1 cellular context compared by ENCODE assay signal in the genomic region with DNA sequence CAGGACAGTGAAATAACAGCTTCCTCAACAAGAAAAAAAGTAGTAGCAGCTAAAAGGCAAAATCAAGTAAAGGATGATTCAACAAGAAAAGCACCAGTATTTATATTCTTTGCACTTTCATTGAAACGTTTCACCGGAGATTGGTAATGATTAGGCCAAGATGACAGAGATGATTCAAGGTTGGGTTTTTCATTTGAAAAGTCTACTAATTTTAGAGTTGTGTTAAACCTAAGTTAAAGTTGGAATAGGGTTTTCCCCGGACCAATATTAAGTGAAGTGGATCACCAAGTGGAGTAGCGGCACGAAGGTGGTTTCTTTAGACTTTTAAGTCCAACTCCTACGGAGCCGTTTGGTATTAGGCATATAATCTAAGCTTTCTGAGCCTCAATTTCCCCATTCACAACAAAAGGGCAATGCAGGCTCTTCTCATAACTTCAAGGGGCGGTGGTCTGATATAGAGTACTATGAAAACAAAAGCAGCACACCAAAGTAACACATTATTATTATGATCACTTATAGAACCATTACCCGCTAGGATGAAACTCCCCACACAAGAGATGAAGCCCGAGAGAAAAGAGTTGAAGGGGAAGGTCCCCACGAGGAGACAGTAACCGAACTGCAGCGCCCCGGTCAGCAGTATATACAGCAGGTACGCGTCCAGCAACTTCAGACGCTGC.
TF ChIP-seq lines count a peak whose summit lies in the region.

No MANE protein-coding gene starts in this region.

TF ChIP-seq in K562, 482 proteins besides CTCF, POLR2A, EP300 and RAD21:
- TF ChIP-seq, protein P1, sequence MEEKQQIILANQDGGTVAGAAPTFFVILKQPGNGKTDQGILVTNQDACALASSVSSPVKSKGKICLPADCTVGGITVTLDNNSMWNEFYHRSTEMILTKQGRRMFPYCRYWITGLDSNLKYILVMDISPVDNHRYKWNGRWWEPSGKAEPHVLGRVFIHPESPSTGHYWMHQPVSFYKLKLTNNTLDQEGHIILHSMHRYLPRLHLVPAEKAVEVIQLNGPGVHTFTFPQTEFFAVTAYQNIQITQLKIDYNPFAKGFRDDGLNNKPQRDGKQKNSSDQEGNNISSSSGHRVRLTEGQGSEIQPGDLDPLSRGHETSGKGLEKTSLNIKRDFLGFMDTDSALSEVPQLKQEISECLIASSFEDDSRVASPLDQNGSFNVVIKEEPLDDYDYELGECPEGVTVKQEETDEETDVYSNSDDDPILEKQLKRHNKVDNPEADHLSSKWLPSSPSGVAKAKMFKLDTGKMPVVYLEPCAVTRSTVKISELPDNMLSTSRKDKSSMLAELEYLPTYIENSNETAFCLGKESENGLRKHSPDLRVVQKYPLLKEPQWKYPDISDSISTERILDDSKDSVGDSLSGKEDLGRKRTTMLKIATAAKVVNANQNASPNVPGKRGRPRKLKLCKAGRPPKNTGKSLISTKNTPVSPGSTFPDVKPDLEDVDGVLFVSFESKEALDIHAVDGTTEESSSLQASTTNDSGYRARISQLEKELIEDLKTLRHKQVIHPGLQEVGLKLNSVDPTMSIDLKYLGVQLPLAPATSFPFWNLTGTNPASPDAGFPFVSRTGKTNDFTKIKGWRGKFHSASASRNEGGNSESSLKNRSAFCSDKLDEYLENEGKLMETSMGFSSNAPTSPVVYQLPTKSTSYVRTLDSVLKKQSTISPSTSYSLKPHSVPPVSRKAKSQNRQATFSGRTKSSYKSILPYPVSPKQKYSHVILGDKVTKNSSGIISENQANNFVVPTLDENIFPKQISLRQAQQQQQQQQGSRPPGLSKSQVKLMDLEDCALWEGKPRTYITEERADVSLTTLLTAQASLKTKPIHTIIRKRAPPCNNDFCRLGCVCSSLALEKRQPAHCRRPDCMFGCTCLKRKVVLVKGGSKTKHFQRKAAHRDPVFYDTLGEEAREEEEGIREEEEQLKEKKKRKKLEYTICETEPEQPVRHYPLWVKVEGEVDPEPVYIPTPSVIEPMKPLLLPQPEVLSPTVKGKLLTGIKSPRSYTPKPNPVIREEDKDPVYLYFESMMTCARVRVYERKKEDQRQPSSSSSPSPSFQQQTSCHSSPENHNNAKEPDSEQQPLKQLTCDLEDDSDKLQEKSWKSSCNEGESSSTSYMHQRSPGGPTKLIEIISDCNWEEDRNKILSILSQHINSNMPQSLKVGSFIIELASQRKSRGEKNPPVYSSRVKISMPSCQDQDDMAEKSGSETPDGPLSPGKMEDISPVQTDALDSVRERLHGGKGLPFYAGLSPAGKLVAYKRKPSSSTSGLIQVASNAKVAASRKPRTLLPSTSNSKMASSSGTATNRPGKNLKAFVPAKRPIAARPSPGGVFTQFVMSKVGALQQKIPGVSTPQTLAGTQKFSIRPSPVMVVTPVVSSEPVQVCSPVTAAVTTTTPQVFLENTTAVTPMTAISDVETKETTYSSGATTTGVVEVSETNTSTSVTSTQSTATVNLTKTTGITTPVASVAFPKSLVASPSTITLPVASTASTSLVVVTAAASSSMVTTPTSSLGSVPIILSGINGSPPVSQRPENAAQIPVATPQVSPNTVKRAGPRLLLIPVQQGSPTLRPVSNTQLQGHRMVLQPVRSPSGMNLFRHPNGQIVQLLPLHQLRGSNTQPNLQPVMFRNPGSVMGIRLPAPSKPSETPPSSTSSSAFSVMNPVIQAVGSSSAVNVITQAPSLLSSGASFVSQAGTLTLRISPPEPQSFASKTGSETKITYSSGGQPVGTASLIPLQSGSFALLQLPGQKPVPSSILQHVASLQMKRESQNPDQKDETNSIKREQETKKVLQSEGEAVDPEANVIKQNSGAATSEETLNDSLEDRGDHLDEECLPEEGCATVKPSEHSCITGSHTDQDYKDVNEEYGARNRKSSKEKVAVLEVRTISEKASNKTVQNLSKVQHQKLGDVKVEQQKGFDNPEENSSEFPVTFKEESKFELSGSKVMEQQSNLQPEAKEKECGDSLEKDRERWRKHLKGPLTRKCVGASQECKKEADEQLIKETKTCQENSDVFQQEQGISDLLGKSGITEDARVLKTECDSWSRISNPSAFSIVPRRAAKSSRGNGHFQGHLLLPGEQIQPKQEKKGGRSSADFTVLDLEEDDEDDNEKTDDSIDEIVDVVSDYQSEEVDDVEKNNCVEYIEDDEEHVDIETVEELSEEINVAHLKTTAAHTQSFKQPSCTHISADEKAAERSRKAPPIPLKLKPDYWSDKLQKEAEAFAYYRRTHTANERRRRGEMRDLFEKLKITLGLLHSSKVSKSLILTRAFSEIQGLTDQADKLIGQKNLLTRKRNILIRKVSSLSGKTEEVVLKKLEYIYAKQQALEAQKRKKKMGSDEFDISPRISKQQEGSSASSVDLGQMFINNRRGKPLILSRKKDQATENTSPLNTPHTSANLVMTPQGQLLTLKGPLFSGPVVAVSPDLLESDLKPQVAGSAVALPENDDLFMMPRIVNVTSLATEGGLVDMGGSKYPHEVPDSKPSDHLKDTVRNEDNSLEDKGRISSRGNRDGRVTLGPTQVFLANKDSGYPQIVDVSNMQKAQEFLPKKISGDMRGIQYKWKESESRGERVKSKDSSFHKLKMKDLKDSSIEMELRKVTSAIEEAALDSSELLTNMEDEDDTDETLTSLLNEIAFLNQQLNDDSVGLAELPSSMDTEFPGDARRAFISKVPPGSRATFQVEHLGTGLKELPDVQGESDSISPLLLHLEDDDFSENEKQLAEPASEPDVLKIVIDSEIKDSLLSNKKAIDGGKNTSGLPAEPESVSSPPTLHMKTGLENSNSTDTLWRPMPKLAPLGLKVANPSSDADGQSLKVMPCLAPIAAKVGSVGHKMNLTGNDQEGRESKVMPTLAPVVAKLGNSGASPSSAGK (IDR thresholded peaks at IDR 0.05): no peak
- TF ChIP-seq SIN3A (IDR thresholded peaks at IDR 0.05; ENCODE audit: borderline replicate concordance in 2 of 2, control insufficient read depth in 1 of 2, low read depth in 2 of 2, low read length in 2 of 2): 0 out of 4 replicates have a peak, but pooled peaks of 1 of the 2 experiments have one; percentile 62
- 0 out of 2 replicates have a peak, but pooled peaks have one; percentile 54 for TF ChIP-seq EP400 (IDR thresholded peaks at IDR 0.05)
- TF ChIP-seq CGGBP1 (CRISPR knock-in tag; IDR thresholded peaks at IDR 0.05): no peak
- TF ChIP-seq SIN3B (IDR thresholded peaks at IDR 0.05; ENCODE audit: low read depth): 0 out of 2 replicates have a peak, but pooled peaks have one; percentile 31
